8 cellular contexts compared by ENCODE assay signal in genomic region chr7:23013715-23014649, GRCh38. TPM values are rescaled to one million over a fixed set of nuclear protein-coding genes. Genes with fewer than 3 reads are reported as not detected.
DNase-seq lines count a peak whose midpoint lies in the region; ATAC-seq, FAIRE-seq and TF ChIP-seq lines count a peak whose summit lies in the region.

HYCC1 (minus strand) TSS chr7:23014130; CDS start chr7:22991111, 23,019 bp downstream.

- peak within 1 kb of the TSS in 2 of 3 donors; percentile 97 to 99 for H3K4me3 Mint-ChIP-seq in T-cell

- CTCF ChIA-PET in T-cell (lab: Charles Lee): no interaction called here

- H3K27me3 ChIP-seq in heart left ventricle (no peaks in the 10 kb centered on the region), upper lobe of left lung (no peaks in the 10 kb centered on the region)

- peaks cover 9 to 33% (median 20%) of the 10 kb centered on the region in 3 donors for H3K4me1 Mint-ChIP-seq in T-cell

- H3K4me3 ChIP-seq in heart left ventricle (peak within 1 kb of the TSS; percentile 73 to 94 (median 84)), upper lobe of left lung (peak within 1 kb of the TSS; percentile 60 to 97 (median 84))

- H3K9me3 ChIP-seq in heart left ventricle (no peaks in the 10 kb centered on the region), upper lobe of left lung (no peaks in the 10 kb centered on the region)

- H3K36me3 ChIP-seq in heart left ventricle: no peaks in the 10 kb centered on the region
- no peaks in the 10 kb centered on the region for H3K36me3 ChIP-seq in upper lobe of left lung

- no peak for TF ChIP-seq EP300 in upper lobe of left lung (IDR thresholded peaks at IDR 0.05)

- H3K4me1 ChIP-seq in heart left ventricle (peaks cover 2 to 77% (median 35%) of the 10 kb centered on the region in 12 donors), upper lobe of left lung (peaks cover 15 to 26% (median 20%) of the 10 kb centered on the region in 4 donors)

- H3K27ac ChIP-seq in adipose tissue (ENCODE audit: low read depth, low read length) (no peak within 1 kb of the TSS), heart left ventricle (peak within 1 kb of the TSS; percentile 58 to 87 (median 84)), upper lobe of left lung (peak within 1 kb of the TSS; percentile 79 to 86 (median 82))

- POLR2A ChIA-PET in T-cell (lab: Charles Lee): interaction anchor here in 1 of 2 donors (0.5 kb wide), 1 partner anchor 200 kb away, joined by 5 read pairs; no protein-coding TSS in a partner anchor

- peak; percentile 96 for FAIRE-seq in GM12891 (lab: Jason Lieb, UNC)

- no peaks in the 10 kb centered on the region for H3K36me3 Mint-ChIP-seq in T-cell

- H3K27me3 Mint-ChIP-seq in T-cell: no peaks in the 10 kb centered on the region

- H3K27ac Mint-ChIP-seq in T-cell: peak within 1 kb of the TSS; percentile 88 to 94

- TF ChIP-seq POLR2A in GM12891 (IDR thresholded peaks at IDR 0.05; ENCODE audit: low read depth, low read length): peak; percentile 96
- peak; percentile 98 to 100 for TF ChIP-seq POLR2A in heart left ventricle (IDR thresholded peaks at IDR 0.05)
- peak; percentile 38 to 99 (median 84) for TF ChIP-seq POLR2A in upper lobe of left lung (IDR thresholded peaks at IDR 0.05)

- TF ChIP-seq CTCF in heart left ventricle (IDR thresholded peaks at IDR 0.05): peak; percentile 46 to 77 (median 62)
- peak; percentile 67 to 88 (median 80) for TF ChIP-seq CTCF in upper lobe of left lung (IDR thresholded peaks at IDR 0.05)

- DNase-seq in GM12891 (ENCODE audit: insufficient read length, low spot score): peak; percentile 68
- peak; percentile 98 for DNase-seq in NCI-H1436 (lab: John Stamatoyannopoulos, UW)
- DNase-seq in T-cell: peak; percentile 94 to 100 (median 98)
- DNase-seq in heart left ventricle: peak; percentile 99
- DNase-seq in posterior cingulate gyrus: peak; percentile 99 to 100 (median 100)
- DNase-seq in upper lobe of left lung: peak; percentile 95 to 99

- intact Hi-C loops in heart left ventricle (cut with DNase I): loop anchor here in 5 of 10 donors (2.0 to 10.0 kb wide), 6 partner anchors 41 to 171 kb away; partner anchors contain the start of gene NUP42 (in 1 of the 5)
- intact Hi-C loops in posterior cingulate gyrus (cut with DNase I): loop anchor here (5.0 to 10.0 kb wide), 5 partner anchors 43 to 452 kb away; partner anchors contain the start of genes KLHL7 and TOMM7

- WGBS in adipose tissue, 3 donors: 1 to 2% (median 2%) methylated on average over 59 to 61 of the region's 61 CpGs
- 1 to 3% (median 2%) methylated on average over 24 to 61 of the region's 61 CpGs for WGBS in heart left ventricle, 4 donors
- 3 to 7% methylated on average over 22 to 33 of the region's 61 CpGs for WGBS in upper lobe of left lung, 2 donors

- ATAC-seq in HG02840 (IDR thresholded peaks at IDR 0.05; ENCODE audit: low FRiP score, unreplicated experiment) (peak; percentile 93), T-cell (replicated peaks in 1 of 4) (peak; percentile 97 to 99 (median 97)), heart left ventricle (peak; percentile 100), upper lobe of left lung (ENCODE audit: low FRiP score in 2 of 2) (peak; percentile 99 to 100)

- H3K9me3 Mint-ChIP-seq in T-cell: no peaks in the 10 kb centered on the region

TF ChIP-seq in GM12891, 5 proteins besides CTCF, POLR2A, EP300 and RAD21:
- TF ChIP-seq PAX5 (IDR thresholded peaks at IDR 0.05; ENCODE audit: insufficient read depth, low read length, severe bottlenecking) (no peak), POLR2AphosphoS5 (IDR thresholded peaks at IDR 0.05; ENCODE audit: low read depth, low read length) (peak; percentile 95), SPI1 (IDR thresholded peaks at IDR 0.05; ENCODE audit: low read depth, low read length) (no peak), TAF1 (IDR thresholded peaks at IDR 0.05; ENCODE audit: low read depth, low read length) (peak; percentile 95), POU2F2 (IDR thresholded peaks at IDR 0.05; ENCODE audit: low read depth, low read length) (peak; percentile 61; the same call in 1 of the 2 replicates)

RNA-seq across cellular contexts. Expression of gene HYCC1, which starts in this region (rescaled TPM):
- polyA plus RNA-seq in GM12891 (2012; ENCODE audit: low read depth, missing spikeins): 11.9 TPM
- total RNA-seq in T-cell (10 to 100 TPM; 16.0 to 25.7 (median 23.0) TPM), heart left ventricle (10 to 100 TPM; 31.4 to 48.2 (median 35.6) TPM), upper lobe of left lung (10 to 100 TPM; 16.4 to 43.6 (median 38.8) TPM)
- polyA plus RNA-seq in adipose tissue (10 to 100 TPM in 2 of 3 donors, 1 to 10 TPM in 1; 6.3 to 31.9 (median 18.5) TPM), heart left ventricle (10 to 100 TPM in 1 of 2 donors, 1 to 10 TPM in 1; 6.1 to 24.6 TPM)
